ENCODE assay signal across 8 cellular contexts in the genomic region with DNA sequence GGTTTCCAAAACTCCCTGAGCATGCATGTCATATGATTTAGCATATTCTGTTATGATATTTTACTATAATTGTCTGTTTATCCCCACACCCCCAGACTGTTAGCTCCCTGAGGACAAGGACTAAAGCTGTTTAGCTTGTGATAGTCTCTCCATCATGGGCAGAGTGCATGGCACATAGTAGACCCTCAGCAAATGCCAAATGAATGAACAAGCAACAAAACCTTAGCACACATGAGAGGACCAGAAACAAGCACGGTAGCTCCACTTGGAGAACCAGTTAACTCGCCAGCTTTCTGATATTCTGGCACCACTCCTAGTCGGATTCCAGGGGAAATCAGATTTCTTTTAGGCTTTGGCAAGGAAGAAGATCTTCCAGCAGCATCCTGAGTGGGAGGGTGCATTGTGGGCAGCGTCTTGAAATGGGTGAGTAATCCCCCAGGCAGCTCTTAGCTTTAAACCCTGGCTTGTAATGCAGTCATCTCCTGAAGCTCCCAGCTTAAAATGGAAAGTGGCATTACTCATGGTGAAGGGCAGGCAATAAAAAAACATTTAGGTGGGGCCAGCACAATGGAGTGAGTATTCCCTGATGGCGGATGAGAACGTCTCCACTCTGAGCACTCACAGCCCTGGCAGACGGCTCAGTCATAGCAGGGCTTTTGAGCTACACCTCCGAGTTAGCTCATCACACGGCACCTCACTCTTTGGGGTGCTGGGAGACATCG. TPM values are rescaled to one million over a fixed set of nuclear protein-coding genes. Genes with fewer than 3 reads are reported as not detected.
DNase-seq lines count a peak whose midpoint lies in the region; ATAC-seq and TF ChIP-seq lines count a peak whose summit lies in the region.

No MANE protein-coding gene starts in this region.

- no peak for TF ChIP-seq CTCF in gastroesophageal sphincter (IDR thresholded peaks at IDR 0.05)

- H3K9me3 ChIP-seq in GM23248 (ENCODE audit: low read depth), result no peaks in the 10 kb centered on the region
- no peaks in the 10 kb centered on the region for H3K9me3 ChIP-seq in gastroesophageal sphincter

- peaks cover 35% of the 10 kb centered on the region for H3K4me1 ChIP-seq in GM23248 (ENCODE audit: insufficient read depth)
- H3K4me1 ChIP-seq in gastroesophageal sphincter, result peaks cover 0 to 15% (median 12%) of the 10 kb centered on the region in 3 donors

- H2AFZ ChIP-seq in GM23248, result peak overlapping the region; percentile 59

- intact Hi-C loops in sciatic nerve (cut with DNase I), result no loop called here

- H3K4me2 ChIP-seq in GM23248 (ENCODE audit: unreplicated experiment), result peak overlapping the region; percentile 53

- no peaks in the 10 kb centered on the region for H3K27me3 ChIP-seq in GM23248 (replicated peaks; ENCODE audit: insufficient read depth)
- H3K27me3 ChIP-seq in gastroesophageal sphincter, result no peaks in the 10 kb centered on the region

- no peaks in the 10 kb centered on the region for H3K36me3 ChIP-seq in GM23248 (ENCODE audit: low read depth)
- H3K36me3 ChIP-seq in gastroesophageal sphincter, result no peaks in the 10 kb centered on the region

- H4K20me1 ChIP-seq in GM23248 (ENCODE audit: insufficient read depth), result no peaks in the 10 kb centered on the region

- TF ChIP-seq POLR2A in gastroesophageal sphincter (IDR thresholded peaks at IDR 0.05), result no peak

- H3K4me3 ChIP-seq in GM23248 (peak overlapping the region; percentile 26; the same call in 1 of the 2 replicates), gastroesophageal sphincter (no peak overlapping the region)

- peak overlapping the region; percentile 46 for H3K9ac ChIP-seq in GM23248

- ATAC-seq in gastroesophageal sphincter (peak; percentile 88), sciatic nerve (peak; percentile 64), GM19351 (IDR thresholded peaks at IDR 0.05; ENCODE audit: unreplicated experiment) (no peak)

- TF ChIP-seq EP300 in gastroesophageal sphincter (IDR thresholded peaks at IDR 0.05), result no peak

- peak; percentile 99 for DNase-seq in GM23248
- peak; percentile 91 to 95 for DNase-seq in SW 1271 (lab: John Stamatoyannopoulos, UW)
- no peak for DNase-seq in sciatic nerve (ENCODE audit: low spot score)
- no peak for DNase-seq in GDM1 (lab: John Stamatoyannopoulos, UW)
- DNase-seq in NCI-H2107 treated with DMSO at 0.1 percent for 48 hours (lab: John Stamatoyannopoulos, UW; ENCODE audit: unreplicated experiment), result no peak
- DNase-seq in hippocampal formation (lab: John Stamatoyannopoulos, UW), result no peak

- H3F3A ChIP-seq in GM23248 (ENCODE audit: insufficient read depth), result peaks cover 24% of the 10 kb centered on the region

- in situ Hi-C loops in GM23248 (cut with MboI), result no loop called here

- H3K27ac ChIP-seq in GM23248 (peak overlapping the region; percentile 82), gastroesophageal sphincter (peak overlapping the region in 3 of 4 donors; percentile 19 to 76 (median 75))

- H3K79me2 ChIP-seq in GM23248 (ENCODE audit: insufficient read depth), result no peaks in the 10 kb centered on the region

- no peaks in the 10 kb centered on the region for H3K9me2 ChIP-seq in GM23248 (ENCODE audit: insufficient read depth)

- WGBS in GM23248 (ENCODE audit: low coverage in 1 of 2, low lambda C conversion rate in 2 of 2, missing lambda C conversion rate in 2 of 2), 2 experiments, result 1% methylated on average over 10 of the region's 10 CpGs
- 4 to 15% methylated on average over 4 to 6 of the region's 10 CpGs for WGBS in gastroesophageal sphincter (ENCODE audit: low coverage in 1 of 2), 2 donors

RNA-seq across cellular contexts. Expression of gene FGF1, which starts 41.1 kb away (rescaled TPM):
- 9.2 and 13.8 TPM in 2 replicates for total RNA-seq in GM23248 (2014; rRNA removed; shearing (Covaris generic))
- polyA plus RNA-seq in GM23248 (2016; fragmentation: Nextera tagmentation; extraction: Ambion mirVana), result 27.7 and 29.6 TPM in 2 replicates
- total RNA-seq in gastroesophageal sphincter (1 to 10 TPM in 3 of 4 donors, under 1 TPM in 1; 0.16 to 4.2 (median 2.9) TPM), sciatic nerve (316 TPM)

Comparison
In these comparisons a context has a peak if more than half of its experiments do, and no peak if none do; other contexts are left out.
1. DNase-seq: peak in GM23248 (single experiment) and SW 1271 (2 of 2); none in sciatic nerve (single experiment), GDM1 (single experiment), NCI-H2107 treated with DMSO at 0.1 percent for 48 hours (single experiment) and hippocampal formation (0 of 2).
2. RNA of gene FGF1, which starts 41.1 kb away (total RNA-seq): 316 TPM in sciatic nerve (single experiment); 9.2 to 13.8 TPM in GM23248 and 0.16 to 4.2 TPM in gastroesophageal sphincter; every median in the first group is over 10 times any median in the second.